ENCODE assay signal across 23 cellular contexts in genomic region chr21:34004013-34004938, GRCh38.
A peak's percentile ranks its signal among the peaks of the same experiment; 100 is the strongest.
DNase-seq lines count a peak whose midpoint lies in the region; ATAC-seq and TF ChIP-seq lines count a peak whose summit lies in the region.
"Had no signal": no experiment of that assay in that cellular context is flagged by ENCODE, and none has a peak within 500 bp of the region (broad histone marks: within the 10 kb centered on the region; RNA-seq: fewer than 3 reads in every experiment).

No MANE protein-coding gene starts in this region.

- no peak for ATAC-seq in activated CD8-positive, alpha-beta memory T cell treated with anti-CD3 and anti-CD28 coated beads, Interleukin-2, amount 10 ng/mL, durations not matched to agents 7 days and 5 days
- ATAC-seq: activated naive CD8-positive, alpha-beta T cell treated with anti-CD3 and anti-CD28 coated beads, Interleukin-2, amount 50 U/mL, for 24 hours; HCT116; natural killer cell treated with Interleukin-12 subunit alpha and Interleukin-12 subunit beta and Interleukin-15 and Interleukin-18, amount 100 ng/mL, for 72 hours had no signal

- H3K9me3 ChIP-seq in ascending aorta (no peaks in the 10 kb centered on the region), left ventricle myocardium inferior (replicated peaks) (peaks cover 10% of the 10 kb centered on the region), skeletal muscle satellite cell (replicated peaks; ENCODE audit: low read length) (no peaks in the 10 kb centered on the region)

- H3K4me3 ChIP-seq in ascending aorta (no peak overlapping the region), left ventricle myocardium inferior (no peak overlapping the region), skeletal muscle satellite cell (ENCODE audit: low read length) (no peak overlapping the region)
- H3K4me3 ChIP-seq: skin epidermis had no signal

- H3K27me3 ChIP-seq in ascending aorta = no peaks in the 10 kb centered on the region
- H3K27me3 ChIP-seq in left ventricle myocardium inferior (ENCODE audit: low read depth) = no peaks in the 10 kb centered on the region
- no peaks in the 10 kb centered on the region for H3K27me3 ChIP-seq in skeletal muscle satellite cell (ENCODE audit: control insufficient read depth, insufficient read depth, low read length)

- peak overlapping the region; percentile 86 for H3K27ac ChIP-seq in ascending aorta
- H3K27ac ChIP-seq in left ventricle myocardium inferior (replicated peaks) = peak overlapping the region; percentile 40
- H3K27ac ChIP-seq: skin epidermis had no signal

- H3K4me1 ChIP-seq in ascending aorta (peaks cover 6 to 20% of the 10 kb centered on the region in 2 donors), left ventricle myocardium inferior (peaks cover 7% of the 10 kb centered on the region), skeletal muscle satellite cell (ENCODE audit: control insufficient read depth, insufficient read depth, low read length) (peaks cover 12% of the 10 kb centered on the region)

- H3K9ac ChIP-seq in skeletal muscle satellite cell (ENCODE audit: low read depth, low read length) = no peak overlapping the region

- CTCF ChIA-PET in activated CD8-positive, alpha-beta memory T cell treated with anti-CD3 and anti-CD28 coated beads, Interleukin-2, amount 10 ng/mL, durations not matched to agents 7 days and 5 days (lab: Charles Lee) = no interaction called here

- peaks cover 13% of the 10 kb centered on the region for H3K4me1 Mint-ChIP-seq in activated CD8-positive, alpha-beta memory T cell treated with anti-CD3 and anti-CD28 coated beads, Interleukin-2, amount 10 ng/mL, durations not matched to agents 7 days and 5 days
- H3K4me1 Mint-ChIP-seq: CD14-positive monocyte, mesothelial cell of epicardium had no signal

- H3K27me3 Mint-ChIP-seq in activated CD8-positive, alpha-beta memory T cell treated with anti-CD3 and anti-CD28 coated beads, Interleukin-2, amount 10 ng/mL, durations not matched to agents 7 days and 5 days = no peaks in the 10 kb centered on the region
- H3K27me3 Mint-ChIP-seq: activated naive CD8-positive, alpha-beta T cell treated with anti-CD3 and anti-CD28 coated beads, Interleukin-2, amount 50 U/mL, for 24 hours; dendritic cell treated with granulocyte-macrophage colony-stimulating factor and Interleukin-4, amounts not matched to agents 40 ng/mL and 50 ng/mL, for 4 days; natural killer cell treated with Interleukin-12 subunit alpha and Interleukin-12 subunit beta and Interleukin-15 and Interleukin-18, amount 100 ng/mL, for 72 hours; stimulated activated naive CD8-positive, alpha-beta T cell treated with anti-CD3 and anti-CD28 coated beads, Interleukin-15, Interleukin-2, amounts not matched to agents 100 ng/mL and 50 ng/mL, for 24 hours had no signal

- peaks cover 15% of the 10 kb centered on the region for H3K9me3 Mint-ChIP-seq in activated CD8-positive, alpha-beta memory T cell treated with anti-CD3 and anti-CD28 coated beads, Interleukin-2, amount 10 ng/mL, durations not matched to agents 7 days and 5 days (ENCODE audit: low read depth)
- H3K9me3 Mint-ChIP-seq: stimulated activated naive CD8-positive, alpha-beta T cell treated with anti-CD3 and anti-CD28 coated beads, Interleukin-15, Interleukin-2, amounts not matched to agents 100 ng/mL and 50 ng/mL, for 24 hours had no signal

- peak overlapping the region; percentile 35 for H3K4me2 ChIP-seq in skeletal muscle satellite cell (ENCODE audit: low read length)

- no peaks in the 10 kb centered on the region for H3K36me3 ChIP-seq in ascending aorta
- no peaks in the 10 kb centered on the region for H3K36me3 ChIP-seq in left ventricle myocardium inferior
- H3K36me3 ChIP-seq in skeletal muscle satellite cell (ENCODE audit: insufficient read depth, low read length) = no peaks in the 10 kb centered on the region

- no peak overlapping the region for H3K27ac Mint-ChIP-seq in activated CD8-positive, alpha-beta memory T cell treated with anti-CD3 and anti-CD28 coated beads, Interleukin-2, amount 10 ng/mL, durations not matched to agents 7 days and 5 days
- H3K27ac Mint-ChIP-seq: activated naive CD8-positive, alpha-beta T cell treated with anti-CD3 and anti-CD28 coated beads, Interleukin-2, amount 50 U/mL, for 24 hours; CD14-positive monocyte; dendritic cell treated with granulocyte-macrophage colony-stimulating factor and Interleukin-4, amounts not matched to agents 40 ng/mL and 50 ng/mL, for 4 days; mesothelial cell of epicardium; stimulated activated naive CD8-positive, alpha-beta T cell treated with anti-CD3 and anti-CD28 coated beads, Interleukin-15, Interleukin-2, amounts not matched to agents 100 ng/mL and 50 ng/mL, for 24 hours had no signal

- peaks cover 14% of the 10 kb centered on the region for H3K36me3 Mint-ChIP-seq in activated CD8-positive, alpha-beta memory T cell treated with anti-CD3 and anti-CD28 coated beads, Interleukin-2, amount 10 ng/mL, durations not matched to agents 7 days and 5 days
- H3K36me3 Mint-ChIP-seq: mesothelial cell of epicardium; natural killer cell treated with Interleukin-12 subunit alpha and Interleukin-12 subunit beta and Interleukin-15 and Interleukin-18, amount 100 ng/mL, for 72 hours had no signal

- intact Hi-C loops in ascending aorta (cut with DNase I) = loop anchor here (5.0 kb wide), 1 partner anchor 62 kb away; no protein-coding TSS in a partner anchor
- intact Hi-C loops in left ventricle myocardium inferior (cut with micrococcal nuclease) = no loop called here

- DNase-seq in AG08396 (ENCODE audit: low spot score) (peak; percentile 22), ascending aorta (ENCODE audit: low spot score in 2 of 2) (no peak), left ventricle myocardium inferior (no peak), T-helper 2 cell (no peak), NCI-H2107 (lab: John Stamatoyannopoulos, UW) (no peak)
- DNase-seq in activated CD8-positive, alpha-beta memory T cell treated with anti-CD3 and anti-CD28 coated beads, Interleukin-2, amount 10 ng/mL, durations not matched to agents 7 days and 5 days = no peak
- DNase-seq in stimulated activated CD4-positive, alpha-beta T cell treated with anti-CD3 and anti-CD28 coated beads, Interleukin-2, amount 100 ng/mL, for 48 hours = no peak
- DNase-seq: activated CD4-positive, alpha-beta T cell treated with anti-CD3 and anti-CD28 coated beads, Interleukin-2, amount 50 U/mL, for 1 hour; activated effector memory CD4-positive, alpha-beta T cell treated with Interleukin-2 at 50 U/mL for 16 hours; activated naive CD8-positive, alpha-beta T cell treated with anti-CD3 and anti-CD28 coated beads, Interleukin-2, amount 50 U/mL, for 24 hours; DMS 273 treated with DMSO at 0.1 percent for 48 hours; NCI-H1417 treated with DMSO at 0.1 percent for 48 hours; SIG-M5; stimulated activated CD4-positive, alpha-beta T cell treated with anti-CD3 and anti-CD28 coated beads, Interleukin-2, amount 100 ng/mL, for 24 hours; T-helper 1 cell had no signal

- no peak overlapping the region for H3K4me3 Mint-ChIP-seq in activated CD8-positive, alpha-beta memory T cell treated with anti-CD3 and anti-CD28 coated beads, Interleukin-2, amount 10 ng/mL, durations not matched to agents 7 days and 5 days
- H3K4me3 Mint-ChIP-seq: activated naive CD8-positive, alpha-beta T cell treated with anti-CD3 and anti-CD28 coated beads, Interleukin-2, amount 50 U/mL, for 24 hours; CD14-positive monocyte; dendritic cell treated with granulocyte-macrophage colony-stimulating factor and Interleukin-4, amounts not matched to agents 40 ng/mL and 50 ng/mL, for 4 days; mesothelial cell of epicardium; natural killer cell treated with Interleukin-12 subunit alpha and Interleukin-12 subunit beta and Interleukin-15 and Interleukin-18, amount 100 ng/mL, for 72 hours; stimulated activated naive CD8-positive, alpha-beta T cell treated with anti-CD3 and anti-CD28 coated beads, Interleukin-15, Interleukin-2, amounts not matched to agents 100 ng/mL and 50 ng/mL, for 24 hours had no signal

- TF ChIP-seq CTCF in ascending aorta (IDR thresholded peaks at IDR 0.05) (no peak), left ventricle myocardium inferior (IDR thresholded peaks at IDR 0.05; ENCODE audit: borderline replicate concordance) (no peak)
